ENCODE assay signal across 11 cellular contexts in genomic region chr15:91562698-91563097, GRCh38.
"Had no signal": no experiment of that assay in that cellular context is flagged by ENCODE, and none has a peak within 500 bp of the region (broad histone marks: within the 10 kb centered on the region; RNA-seq: fewer than 3 reads in every experiment).

No MANE protein-coding gene starts in this region.

- H3K36me3 ChIP-seq: neural progenitor cell, tibial nerve, uterus had no signal

- H3K4me1 ChIP-seq: uterus had no signal

- H3K4me2 ChIP-seq: neural progenitor cell had no signal

- H2AFZ ChIP-seq: neural progenitor cell had no signal

- H3K9ac ChIP-seq: neural progenitor cell had no signal

- H3K27ac ChIP-seq: neural progenitor cell, uterus had no signal

- H3K4me3 ChIP-seq: lung, neural progenitor cell, tibial nerve, uterus had no signal

- DNase-seq: activated naive CD4-positive, alpha-beta T cell treated with Interleukin-2 at 50 U/mL for 16 hours; activated naive CD8-positive, alpha-beta T cell treated with anti-CD3 and anti-CD28 coated beads, Interleukin-2, amount 50 U/mL, for 24 hours; activated T-cell treated with anti-CD3 and anti-CD28 coated beads for 4 hours; naive B cell; stimulated activated CD4-positive, alpha-beta T cell treated with anti-CD3 and anti-CD28 coated beads, Interleukin-2, amount 100 ng/mL, for 24 hours; uterus had no signal

- H3K9me3 ChIP-seq: tibial nerve, uterus had no signal

- ATAC-seq: activated naive CD8-positive, alpha-beta T cell treated with anti-CD3 and anti-CD28 coated beads, Interleukin-2, amount 50 U/mL, for 24 hours; activated T-helper 17 cell treated with anti-CD3 and anti-CD28 coated beads, Interleukin-2, amount 50 U/mL, for 72 hours; stimulated activated effector memory CD8-positive, alpha-beta T cell treated with anti-CD3 and anti-CD28 coated beads, Interleukin-12 subunit alpha, Interleukin-12 subunit beta, amount 100 ng/mL, for 72 hours had no signal

- H3K27me3 ChIP-seq: neural progenitor cell, tibial nerve, uterus had no signal
